Comparison of ENCODE assay signal across 8 cellular contexts in genomic region chr19:12034610-12035009, GRCh38. TPM values are rescaled to one million over a fixed set of nuclear protein-coding genes. Genes with fewer than 3 reads are reported as not detected.
DNase-seq lines count a peak whose midpoint lies in the region; ATAC-seq and TF ChIP-seq lines count a peak whose summit lies in the region.

No MANE protein-coding gene starts in this region.

- peak overlapping the region; percentile 75 for H3K27ac Mint-ChIP-seq in activated naive CD4-positive, alpha-beta T cell treated with anti-CD3 and anti-CD28 coated beads for 36 hours

- peaks cover 12% of the 10 kb centered on the region for H3K36me3 Mint-ChIP-seq in activated naive CD4-positive, alpha-beta T cell treated with anti-CD3 and anti-CD28 coated beads for 36 hours (ENCODE audit: low read depth)

- CTCF ChIA-PET in activated naive CD4-positive, alpha-beta T cell treated with anti-CD3 and anti-CD28 coated beads for 36 hours (lab: Charles Lee) = interaction anchor here (1.4 kb wide), 1 partner anchor 45 kb away, joined by 3 read pairs; no protein-coding TSS in a partner anchor

- DNase-seq in activated naive CD4-positive, alpha-beta T cell treated with anti-CD3 and anti-CD28 coated beads for 36 hours = no peak
- DNase-seq in activated naive CD4-positive, alpha-beta T cell treated with Interleukin-2 at 50 U/mL for 16 hours = no peak
- DNase-seq in body of pancreas (peak in 2 of 4 donors; percentile 6 to 19), lower lobe of right lung (no peak), transverse colon (no peak), COLO668 (lab: John Stamatoyannopoulos, UW; ENCODE audit: unreplicated experiment) (no peak), NCI-H524 (lab: John Stamatoyannopoulos, UW) (no peak), germinal center (ENCODE audit: low spot score) (no peak)

- no peaks in the 10 kb centered on the region for H3K9me3 ChIP-seq in body of pancreas
- no peaks in the 10 kb centered on the region for H3K9me3 ChIP-seq in lower lobe of right lung
- no peaks in the 10 kb centered on the region for H3K9me3 ChIP-seq in transverse colon

- H3K4me1 ChIP-seq in body of pancreas = peaks cover 28% of the 10 kb centered on the region
- H3K4me1 ChIP-seq in lower lobe of right lung = peaks cover 19% of the 10 kb centered on the region
- H3K4me1 ChIP-seq in transverse colon = peaks cover 0 to 23% (median 7%) of the 10 kb centered on the region in 4 donors

- peaks cover 10% of the 10 kb centered on the region for H3K4me1 Mint-ChIP-seq in activated naive CD4-positive, alpha-beta T cell treated with anti-CD3 and anti-CD28 coated beads for 36 hours (ENCODE audit: low read depth)

- H3K9me3 Mint-ChIP-seq in activated naive CD4-positive, alpha-beta T cell treated with anti-CD3 and anti-CD28 coated beads for 36 hours = peaks cover 14% of the 10 kb centered on the region

- intact Hi-C loops in activated naive CD4-positive, alpha-beta T cell treated with anti-CD3 and anti-CD28 coated beads for 36 hours (cut with micrococcal nuclease) = no loop called here
- intact Hi-C loops in body of pancreas (cut with DNase I) (no loop called here), lower lobe of right lung (cut with DNase I) (no loop called here), transverse colon (cut with DNase I; ENCODE audit: low total_unique reads) (no loop called here)

- TF ChIP-seq POLR2A in body of pancreas (IDR thresholded peaks at IDR 0.05) (no peak), transverse colon (IDR thresholded peaks at IDR 0.05) (no peak)

- no peak overlapping the region for H3K4me3 ChIP-seq in body of pancreas
- H3K4me3 ChIP-seq in lower lobe of right lung = peak overlapping the region; percentile 84
- H3K4me3 ChIP-seq in transverse colon = peak overlapping the region in 3 of 4 donors; percentile 66 to 94 (median 81)

- WGBS in body of pancreas, 2 donors = 4 to 17% methylated on average over 7 of the region's 7 CpGs
- 41 to 54% methylated on average over 3 to 7 of the region's 7 CpGs for WGBS in transverse colon (ENCODE audit: low coverage in 1 of 2), 2 donors

- ATAC-seq in body of pancreas (no peak), lower lobe of right lung (no peak)

- in situ Hi-C loops in transverse colon (cut with MboI; ENCODE audit: low pct_ligation_motif_present in 1 of 4, low pct_unique_long_range_greater_than_20kb in 1 of 4, low sequenced_read_pairs in 3 of 4) = no loop called here

- no peak for TF ChIP-seq CTCF in body of pancreas (IDR thresholded peaks at IDR 0.05)
- TF ChIP-seq CTCF in lower lobe of right lung (IDR thresholded peaks at IDR 0.05) = no peak
- TF ChIP-seq CTCF in transverse colon (IDR thresholded peaks at IDR 0.05) = no peak

- peak overlapping the region; percentile 45 to 95 (median 91) for H3K27ac ChIP-seq in body of pancreas
- H3K27ac ChIP-seq in lower lobe of right lung = peak overlapping the region; percentile 83
- peak overlapping the region in 2 of 4 donors; percentile 85 for H3K27ac ChIP-seq in transverse colon

- peak overlapping the region; percentile 52 for H3K4me3 Mint-ChIP-seq in activated naive CD4-positive, alpha-beta T cell treated with anti-CD3 and anti-CD28 coated beads for 36 hours

- no peaks in the 10 kb centered on the region for H3K27me3 ChIP-seq in body of pancreas
- H3K27me3 ChIP-seq in lower lobe of right lung (ENCODE audit: low read depth) = no peaks in the 10 kb centered on the region
- no peaks in the 10 kb centered on the region for H3K27me3 ChIP-seq in transverse colon

- no peak for TF ChIP-seq EP300 in transverse colon (IDR thresholded peaks at IDR 0.05; ENCODE audit: low read depth)

- no peaks in the 10 kb centered on the region for H3K36me3 ChIP-seq in body of pancreas (replicated peaks in 1 of 2; ENCODE audit: insufficient read depth in 1 of 2, low read depth in 2 of 2)
- no peaks in the 10 kb centered on the region for H3K36me3 ChIP-seq in lower lobe of right lung
- no peaks in the 10 kb centered on the region for H3K36me3 ChIP-seq in transverse colon

- peaks cover 12% of the 10 kb centered on the region for H3K27me3 Mint-ChIP-seq in activated naive CD4-positive, alpha-beta T cell treated with anti-CD3 and anti-CD28 coated beads for 36 hours (ENCODE audit: low read depth)

RNA-seq across cellular contexts. Expression of gene ZNF433, which starts 0.9 kb away (rescaled TPM):
- total RNA-seq in activated naive CD4-positive, alpha-beta T cell treated with anti-CD3 and anti-CD28 coated beads for 36 hours = under 1 TPM; 0.52 TPM
- total RNA-seq in body of pancreas (1 to 10 TPM; 9.1 to 9.2 TPM), lower lobe of right lung (5.1 TPM), transverse colon (10 to 100 TPM in 1 of 4 donors, 1 to 10 TPM in 3; 3.2 to 13.5 (median 4.7) TPM)

RNA-seq across cellular contexts. Expression of gene ZNF878, which starts 18.2 kb away (rescaled TPM):
- total RNA-seq in activated naive CD4-positive, alpha-beta T cell treated with anti-CD3 and anti-CD28 coated beads for 36 hours = under 1 TPM; 0.38 to 0.49 TPM
- total RNA-seq in body of pancreas (1 to 10 TPM in 1 of 2 donors, under 1 TPM in 1; 0.26 to 4.0 TPM), lower lobe of right lung (0.35 TPM), transverse colon (under 1 TPM in 1 of 4 donors, not detected in 3; 0.32 TPM)

RNA-seq across cellular contexts. Expression of gene ZNF844, which starts 29.9 kb away (rescaled TPM):
- 1 to 10 TPM; 1.6 TPM for total RNA-seq in activated naive CD4-positive, alpha-beta T cell treated with anti-CD3 and anti-CD28 coated beads for 36 hours
- 1 to 10 TPM; 4.3 to 6.0 TPM for total RNA-seq in body of pancreas
- 11.7 TPM for total RNA-seq in lower lobe of right lung
- 10 to 100 TPM in 3 of 4 donors, 1 to 10 TPM in 1; 8.6 to 15.3 (median 12.5) TPM for total RNA-seq in transverse colon

Comparison
In these comparisons a context has a peak if more than half of its experiments do, and no peak if none do; other contexts are left out.
1. H3K4me3 ChIP-seq: peak in lower lobe of right lung (single experiment) and transverse colon (3 of 4); none in body of pancreas (0 of 2).